In genomic region chr4:152848508-152848907, GRCh38 we compare ENCODE assay signal across 14 cellular contexts.
DNase-seq lines count a peak whose midpoint lies in the region; ATAC-seq, FAIRE-seq and TF ChIP-seq lines count a peak whose summit lies in the region.
"Had no signal": no experiment of that assay in that cellular context is flagged by ENCODE, and none has a peak within 500 bp of the region (broad histone marks: within the 10 kb centered on the region; RNA-seq: fewer than 3 reads in every experiment).

No MANE protein-coding gene starts in this region.

- WGBS in H9 (ENCODE audit: extremely low coverage, insufficient read length, low lambda C conversion rate), result no CpG with 5 or more reads among the region's 3 CpGs
- WGBS in H1 (ENCODE audit: extremely low coverage in 1 of 2, insufficient coverage in 1 of 2, insufficient read length in 1 of 2, insufficient replicate concordance in 2 of 2, low coverage in 1 of 2, low lambda C conversion rate in 2 of 2, missing lambda C conversion rate in 1 of 2), 2 experiments, result 83% methylated on average over 3 of the region's 3 CpGs; no CpG with 5 or more reads in 1 of the 2 experiments

- H3K9me3 ChIP-seq in H9 (ENCODE audit: control insufficient read depth, low read depth, low read length) (no peaks in the 10 kb centered on the region), H1 (ENCODE audit: insufficient read depth in 2 of 2, low read depth in 1 of 2, low read length in 1 of 2) (peaks cover 0 to 2% of the 10 kb centered on the region in 2 experiments; a peak in 1 of 4 replicates), keratinocyte (ENCODE audit: control insufficient read depth, low read depth, low read length) (peaks cover 2% of the 10 kb centered on the region)

- H3K4me1 ChIP-seq in H9 (ENCODE audit: insufficient read depth, low read length), result peaks cover 6% of the 10 kb centered on the region
- H3K4me1 ChIP-seq in H1 (replicated peaks in 1 of 4; ENCODE audit: control insufficient read depth in 3 of 4, insufficient read depth in 4 of 4, low read length in 3 of 4), result peaks cover 7 to 16% (median 10%) of the 10 kb centered on the region in 4 experiments; a peak in 6 of 7 replicates
- H3K4me1 ChIP-seq in keratinocyte (ENCODE audit: control insufficient read depth, extremely low read depth, insufficient read depth, low read length), result peaks cover 28% of the 10 kb centered on the region

- no peak overlapping the region for H2BK12ac ChIP-seq in H9 (ENCODE audit: insufficient read length, low read depth, low read length)
- H2BK12ac ChIP-seq in H1 (ENCODE audit: low read depth, low read length), result no peak overlapping the region

- H2BK15ac ChIP-seq in H9 (ENCODE audit: low read depth, low read length) (no peak overlapping the region), H1 (ENCODE audit: low read length) (no peak overlapping the region)

- H3K27ac Mint-ChIP-seq in H9, result peak overlapping the region; percentile 14 to 65 (median 18)
- H3K27ac Mint-ChIP-seq: CD4-positive, CD25-positive, alpha-beta regulatory T cell had no signal

- peaks cover 9 to 12% (median 10%) of the 10 kb centered on the region in 3 experiments for H3K36me3 Mint-ChIP-seq in H9 (ENCODE audit: insufficient read depth in 1 of 3, low read depth in 3 of 3)

- no peak for TF ChIP-seq RAD21 in H1 (IDR thresholded peaks at IDR 0.05 in 1 of 2, conservative IDR thresholded peaks at IDR 0.05 in 1 of 2; ENCODE audit: low read depth in 2 of 2, low read length in 2 of 2)

- H4K20me1 ChIP-seq in H9 (ENCODE audit: control insufficient read depth, insufficient read depth, insufficient read length) (no peaks in the 10 kb centered on the region), H1 (replicated peaks in 1 of 2; ENCODE audit: control insufficient read depth in 1 of 2, insufficient read depth in 2 of 2, low read length in 2 of 2) (no peaks in the 10 kb centered on the region), keratinocyte (ENCODE audit: control insufficient read depth, extremely low read depth, insufficient read depth, low read length) (no peaks in the 10 kb centered on the region)

- FAIRE-seq in GM12892 (lab: Jason Lieb, UNC) (peak; percentile 54), H1 (lab: Jason Lieb, UNC) (no peak), keratinocyte (lab: Jason Lieb, UNC) (peak; percentile 5)
- FAIRE-seq: HepG2, HTR-8/SVneo had no signal

- H4K5ac ChIP-seq in H9 (ENCODE audit: insufficient read length, low read depth, low read length) (no peak overlapping the region), H1 (ENCODE audit: insufficient read length, low read depth, low read length) (peak overlapping the region; percentile 29)

- H4K91ac ChIP-seq in H9 (ENCODE audit: insufficient read length, low read depth, low read length), result no peak overlapping the region
- H4K91ac ChIP-seq in H1 (replicated peaks; ENCODE audit: insufficient read length, low read length), result no peak overlapping the region

- H3K4me3 Mint-ChIP-seq in H9, result no peak overlapping the region
- H3K4me3 Mint-ChIP-seq: CD4-positive, CD25-positive, alpha-beta regulatory T cell had no signal

- H3K79me2 ChIP-seq in H9 (ENCODE audit: insufficient read depth, low read length) (no peaks in the 10 kb centered on the region), H1 (ENCODE audit: control insufficient read depth in 1 of 2, insufficient read depth in 2 of 2, low read length in 2 of 2) (peaks cover 0 to 18% of the 10 kb centered on the region in 2 experiments; a peak in 3 of 4 replicates), keratinocyte (ENCODE audit: control insufficient read depth, insufficient read depth, low read length) (peaks cover 7% of the 10 kb centered on the region)

- POLR2A ChIA-PET in H1 (lab: Charles Lee; ENCODE audit: partially characterized antibody), result no interaction called here

- no peaks in the 10 kb centered on the region for H3K9me1 ChIP-seq in keratinocyte (ENCODE audit: control insufficient read depth, extremely low read depth, insufficient read depth, low read length)

- H3K27me3 ChIP-seq in H9 (ENCODE audit: insufficient read depth, low read length) (no peaks in the 10 kb centered on the region), H1 (replicated peaks in 1 of 4; ENCODE audit: control insufficient read depth in 3 of 4, extremely low read depth in 1 of 4, insufficient read depth in 3 of 4, low read length in 3 of 4) (no peaks in the 10 kb centered on the region), keratinocyte (ENCODE audit: control insufficient read depth, extremely low read depth, insufficient read depth, low read length) (no peaks in the 10 kb centered on the region)
- H3K27me3 ChIP-seq: BLaER1 treated with 17β-estradiol and CSF1 and Interleukin-3, amounts not matched to agents 10 nM and 100 nM had no signal

- H3K27ac ChIP-seq in H9 (ENCODE audit: insufficient read length, low read depth, low read length) (no peak overlapping the region), H1 (ENCODE audit: low read depth, low read length) (0 out of 2 replicates have a peak overlapping the region, but pooled peaks have one; percentile 0), keratinocyte (ENCODE audit: control insufficient read depth, insufficient read depth, low read length) (no peak overlapping the region)

- dilution Hi-C loops in keratinocyte (cut with MboI; ENCODE audit: extremely low pct_ligation_motif_present, low sequenced_read_pairs), result no loop called here

- no peak overlapping the region for H2BK20ac ChIP-seq in H9 (ENCODE audit: low read depth, low read length, poor library complexity, severe bottlenecking)
- peak overlapping the region; percentile 88; the same call in 1 of the 2 replicates for H2BK20ac ChIP-seq in H1 (ENCODE audit: low read length)

- TF ChIP-seq POLR2A in GM12892 (IDR thresholded peaks at IDR 0.05; ENCODE audit: low read depth, low read length), result no peak
- TF ChIP-seq POLR2A in H1 (IDR thresholded peaks at IDR 0.05; ENCODE audit: control extremely low read depth in 1 of 2, low read depth in 2 of 2, low read length in 2 of 2), result no peak

- H2BK120ac ChIP-seq in H9 (ENCODE audit: low read depth, low read length, poor library complexity, severe bottlenecking) (no peak overlapping the region), H1 (replicated peaks; ENCODE audit: low read depth, low read length) (peak overlapping the region; percentile 40)

- H3K4ac ChIP-seq in H9 (ENCODE audit: low read depth, low read length) (no peak overlapping the region), H1 (replicated peaks; ENCODE audit: insufficient read length, low read depth, low read length) (no peak overlapping the region)

- H3K36me3 ChIP-seq in H1 (ENCODE audit: control insufficient read depth in 2 of 4, insufficient read depth in 4 of 4, low read length in 3 of 4) (no peaks in the 10 kb centered on the region; a peak in 1 of 8 replicates), keratinocyte (ENCODE audit: control insufficient read depth in 2 of 2, extremely low read depth in 1 of 2, insufficient read depth in 2 of 2, low read length in 2 of 2) (no peaks in the 10 kb centered on the region)

- H3K4me3 ChIP-seq in H1 (ENCODE audit: extremely low read depth in 1 of 4, insufficient read depth in 2 of 4, low read depth in 3 of 4, low read length in 4 of 4) (no peak overlapping the region), keratinocyte (ENCODE audit: control insufficient read depth in 2 of 3, extremely low read depth in 1 of 3, insufficient read depth in 2 of 3, low read depth in 1 of 3, low read length in 3 of 3) (no peak overlapping the region)
- H3K4me3 ChIP-seq: BLaER1 treated with 17β-estradiol and CSF1 and Interleukin-3, amounts not matched to agents 10 nM and 100 nM had no signal

- H3K79me1 ChIP-seq in H9 (ENCODE audit: insufficient read depth, low read depth, low read length, poor library complexity, severe bottlenecking) (no peaks in the 10 kb centered on the region), H1 (ENCODE audit: low read depth, low read length) (no peaks in the 10 kb centered on the region)

- H3K27me3 Mint-ChIP-seq in H9 (ENCODE audit: low read depth), result no peaks in the 10 kb centered on the region
- H3K27me3 Mint-ChIP-seq: CD4-positive, CD25-positive, alpha-beta regulatory T cell had no signal

- H2BK5ac ChIP-seq in H9 (ENCODE audit: insufficient read length, low read length), result no peak overlapping the region
- peak overlapping the region; percentile 17; the same call in 1 of the 2 replicates for H2BK5ac ChIP-seq in H1 (ENCODE audit: low read depth, low read length)

- no peak for TF ChIP-seq EP300 in H1 (IDR thresholded peaks at IDR 0.05; ENCODE audit: borderline replicate concordance in 1 of 2, low read depth in 2 of 2, low read length in 2 of 2)

- no peak overlapping the region for H4K8ac ChIP-seq in H9 (replicated peaks; ENCODE audit: insufficient read length, low read depth, low read length)
- H4K8ac ChIP-seq in H1 (ENCODE audit: extremely low read depth, insufficient read depth, low read length), result no peak overlapping the region

- H3K18ac ChIP-seq in H9 (ENCODE audit: insufficient read length, low read depth, low read length) (no peak overlapping the region), H1 (ENCODE audit: extremely low read depth, low read length) (no peak overlapping the region)

- no peak overlapping the region for H3K9ac ChIP-seq in H9 (ENCODE audit: extremely low read depth, insufficient read length, low read length)
- H3K9ac ChIP-seq in H1 (replicated peaks in 1 of 4; ENCODE audit: extremely low read depth in 1 of 4, low read depth in 3 of 4, low read length in 3 of 4), result no peak overlapping the region
- H3K9ac ChIP-seq in keratinocyte (ENCODE audit: control insufficient read depth, extremely low read depth, insufficient read depth, low read length), result no peak overlapping the region
- H3K9ac ChIP-seq: BLaER1 treated with 17β-estradiol and CSF1 and Interleukin-3, amounts not matched to agents 10 nM and 100 nM had no signal

- H3T11ph ChIP-seq in H9 (ENCODE audit: low read length), result no peak overlapping the region

- H3K23ac ChIP-seq in H9 (ENCODE audit: insufficient read length, low read depth, low read length) (no peak overlapping the region), H1 (ENCODE audit: insufficient read length) (no peak overlapping the region)

- no peak for TF ChIP-seq CTCF in H9 (conservative IDR thresholded peaks at IDR 0.05)
- no peak for TF ChIP-seq CTCF in H1 (IDR thresholded peaks at IDR 0.05; ENCODE audit: control extremely low read depth in 1 of 3, insufficient read depth in 1 of 3, low read depth in 1 of 3, low read length in 3 of 3)
- no peak for TF ChIP-seq CTCF in keratinocyte (optimal IDR thresholded peaks at IDR 0.05 in 1 of 3, IDR thresholded peaks at IDR 0.05 in 1 of 3, conservative IDR thresholded peaks at IDR 0.05 in 1 of 3; ENCODE audit: extremely low read depth in 1 of 3, insufficient read depth in 2 of 3, low read length in 3 of 3)

- H2AFZ ChIP-seq in H9 (ENCODE audit: low read length) (no peak overlapping the region), H1 (ENCODE audit: low read length) (no peak overlapping the region), keratinocyte (ENCODE audit: control insufficient read depth, low read length) (no peak overlapping the region)

- H3K56ac ChIP-seq in H9 (ENCODE audit: insufficient read length, low read depth, low read length), result no peak overlapping the region
- no peak overlapping the region for H3K56ac ChIP-seq in H1 (replicated peaks; ENCODE audit: insufficient read length, low read depth, low read length)

- CTCF ChIA-PET in H1 (lab: Charles Lee; ENCODE audit: partially characterized antibody), result interaction anchor here (0.6 to 7.7 kb wide), 9 partner anchors 10 to 279 kb away, joined by 3 to 59 read pairs (median 3); partner anchors contain the start of gene FHDC1

- ATAC-seq in HG02798 (IDR thresholded peaks at IDR 0.05; ENCODE audit: poor library complexity, unreplicated experiment) (no peak), SK-N-SH treated with all-trans-retinoic acid at 6 μM for 48 hours (no peak), GM19467 (IDR thresholded peaks at IDR 0.05; ENCODE audit: unreplicated experiment) (no peak)
- ATAC-seq: HepG2 had no signal

- H2AK5ac ChIP-seq in H9 (ENCODE audit: insufficient read length, low read length) (no peak overlapping the region), H1 (ENCODE audit: low read depth, low read length) (no peak overlapping the region)

- no peak overlapping the region for H3K4me2 ChIP-seq in H9 (ENCODE audit: insufficient read depth, insufficient read length, low read length)
- H3K4me2 ChIP-seq in H1 (ENCODE audit: insufficient read depth in 1 of 2, low read depth in 2 of 2, low read length in 2 of 2), result no peak overlapping the region
- no peak overlapping the region for H3K4me2 ChIP-seq in keratinocyte (ENCODE audit: control insufficient read depth, extremely low read depth, insufficient read depth, low read depth, low read length)
- H3K4me2 ChIP-seq: BLaER1 treated with 17β-estradiol and CSF1 and Interleukin-3, amounts not matched to agents 10 nM and 100 nM had no signal

- peaks cover 33 to 43% of the 10 kb centered on the region in 2 experiments for H3K4me1 Mint-ChIP-seq in H9

- H3K14ac ChIP-seq in H9 (ENCODE audit: insufficient read depth, low read length) (no peak overlapping the region), H1 (ENCODE audit: insufficient read length) (no peak overlapping the region)

- no peak for DNase-seq in GM12892 (ENCODE audit: insufficient read length)
- no peak for DNase-seq in H9
- no peak for DNase-seq in H1 (ENCODE audit: low read depth in 1 of 2, low spot score in 2 of 2)
- DNase-seq in keratinocyte (ENCODE audit: low read depth, low spot score), result no peak
- DNase-seq in NK-92 (lab: John Stamatoyannopoulos, UW; ENCODE audit: unreplicated experiment), result no peak
- DNase-seq: ACHN; CD4-positive, CD25-positive, alpha-beta regulatory T cell; DMS 273 treated with DMSO at 0.1 percent for 48 hours had no signal

- H3K23me2 ChIP-seq in H9 (ENCODE audit: insufficient read length, low read depth, low read length, poor library complexity, severe bottlenecking) (no peaks in the 10 kb centered on the region), H1 (ENCODE audit: low read depth, low read length) (no peaks in the 10 kb centered on the region)

- H3K9me3 Mint-ChIP-seq in H9, result peaks cover 10% of the 10 kb centered on the region in 2 experiments
